In genomic region chr3:111311709-111312235, GRCh38 we compare ENCODE assay signal across 10 cellular contexts.
DNase-seq lines count a peak whose midpoint lies in the region; ATAC-seq and TF ChIP-seq lines count a peak whose summit lies in the region.
"Had no signal": no experiment of that assay in that cellular context is flagged by ENCODE, and none has a peak within 500 bp of the region (broad histone marks: within the 10 kb centered on the region; RNA-seq: fewer than 3 reads in every experiment).

No MANE protein-coding gene starts in this region.

- no peaks in the 10 kb centered on the region for H3K9me3 Mint-ChIP-seq in activated T-helper 2 cell treated with anti-CD3 and anti-CD28 coated beads, Interferon-gamma antibody, Interleukin-2, Interleukin-4, amounts not matched to agents 10 μg/mL and 5 μg/mL and 100 μg/mL, durations not matched to agents 14 hours and 24 hours and 36 hours
- H3K9me3 Mint-ChIP-seq: brain had no signal

- peak overlapping the region; percentile 18 for H3K4me3 Mint-ChIP-seq in activated T-helper 2 cell treated with anti-CD3 and anti-CD28 coated beads, Interferon-gamma antibody, Interleukin-2, Interleukin-4, amounts not matched to agents 10 μg/mL and 5 μg/mL and 100 μg/mL, durations not matched to agents 14 hours and 24 hours and 36 hours (ENCODE audit: low read depth)
- H3K4me3 Mint-ChIP-seq: brain had no signal

- ATAC-seq in GM19372 (IDR thresholded peaks at IDR 0.05; ENCODE audit: low read depth, unreplicated experiment) (peak; percentile 76), HG03135 (IDR thresholded peaks at IDR 0.05; ENCODE audit: unreplicated experiment) (peak; percentile 91)

- no peaks in the 10 kb centered on the region for H3K36me3 Mint-ChIP-seq in activated T-helper 2 cell treated with anti-CD3 and anti-CD28 coated beads, Interferon-gamma antibody, Interleukin-2, Interleukin-4, amounts not matched to agents 10 μg/mL and 5 μg/mL and 100 μg/mL, durations not matched to agents 14 hours and 24 hours and 36 hours (ENCODE audit: low read depth)
- H3K36me3 Mint-ChIP-seq: brain had no signal

- peaks cover 39% of the 10 kb centered on the region for H3K4me1 Mint-ChIP-seq in activated T-helper 2 cell treated with anti-CD3 and anti-CD28 coated beads, Interferon-gamma antibody, Interleukin-2, Interleukin-4, amounts not matched to agents 10 μg/mL and 5 μg/mL and 100 μg/mL, durations not matched to agents 14 hours and 24 hours and 36 hours (ENCODE audit: low read depth)
- H3K4me1 Mint-ChIP-seq: brain had no signal

- intact Hi-C loops in activated T-helper 2 cell treated with anti-CD3 and anti-CD28 coated beads, Interferon-gamma antibody, Interleukin-2, Interleukin-4, amounts not matched to agents 10 μg/mL and 5 μg/mL and 100 μg/mL, durations not matched to agents 14 hours and 24 hours and 36 hours (cut with micrococcal nuclease): loop anchor here (1.0 to 10.0 kb wide), 8 partner anchors 25 to 497 kb away; partner anchors contain the start of gene CD96

- no peaks in the 10 kb centered on the region for H3K27me3 Mint-ChIP-seq in activated T-helper 2 cell treated with anti-CD3 and anti-CD28 coated beads, Interferon-gamma antibody, Interleukin-2, Interleukin-4, amounts not matched to agents 10 μg/mL and 5 μg/mL and 100 μg/mL, durations not matched to agents 14 hours and 24 hours and 36 hours (ENCODE audit: low read depth)
- H3K27me3 Mint-ChIP-seq: brain had no signal

- peak; percentile 28 for DNase-seq in AG09309 (ENCODE audit: low read depth)
- DNase-seq in activated T-helper 2 cell treated with anti-CD3 and anti-CD28 coated beads, Interferon-gamma antibody, Interleukin-2, Interleukin-4, amounts not matched to agents 10 μg/mL and 5 μg/mL and 100 μg/mL, durations not matched to agents 14 hours and 24 hours and 36 hours (ENCODE audit: low spot score): no peak
- no peak for DNase-seq in hypothalamus (lab: John Stamatoyannopoulos, UW)
- DNase-seq in iPS-NIHi7 (ENCODE audit: extremely low spot score): no peak
- DNase-seq in NCI-H2081 treated with DMSO at 0.1 percent for 48 hours (lab: John Stamatoyannopoulos, UW): no peak
- no peak for DNase-seq in NCI-H1417 (lab: John Stamatoyannopoulos, UW)
- DNase-seq: DMS153 had no signal

- no peak overlapping the region for H3K4me3 ChIP-seq in AG09309 (ENCODE audit: control insufficient read depth, low read depth, low read length)

- no peak for TF ChIP-seq CTCF in AG09309 (IDR thresholded peaks at IDR 0.05; ENCODE audit: control insufficient read depth, insufficient read depth, low read depth, low read length, missing control alignments)

- H3K27ac Mint-ChIP-seq in activated T-helper 2 cell treated with anti-CD3 and anti-CD28 coated beads, Interferon-gamma antibody, Interleukin-2, Interleukin-4, amounts not matched to agents 10 μg/mL and 5 μg/mL and 100 μg/mL, durations not matched to agents 14 hours and 24 hours and 36 hours: peak overlapping the region; percentile 77
- H3K27ac Mint-ChIP-seq: brain had no signal
